8 cellular contexts compared by ENCODE assay signal in genomic region chr19:12140545-12141404, GRCh38. TPM values are rescaled to one million over a fixed set of nuclear protein-coding genes. Genes with fewer than 3 reads are reported as not detected.
DNase-seq lines count a peak whose midpoint lies in the region; ATAC-seq and TF ChIP-seq lines count a peak whose summit lies in the region.

No MANE protein-coding gene starts in this region.

- H4K20me1 ChIP-seq in Loucy (ENCODE audit: insufficient read depth, low read length, poor library complexity, severe bottlenecking): no peaks in the 10 kb centered on the region

- H3K4me3 Mint-ChIP-seq in CD4-positive, CD25-positive, alpha-beta regulatory T cell: peak overlapping the region; percentile 88 to 95 (median 92)

- no peak overlapping the region for H4K91ac ChIP-seq in neuronal stem cell (ENCODE audit: low read depth, low read length, poor library complexity)

- peaks cover 26% of the 10 kb centered on the region for H3K4me1 ChIP-seq in CD4-positive, CD25-positive, alpha-beta regulatory T cell (ENCODE audit: control insufficient read depth, insufficient read depth, low read length, poor library complexity, severe bottlenecking)
- H3K4me1 ChIP-seq in Loucy (ENCODE audit: insufficient read depth, low read length, poor library complexity, severe bottlenecking) (peaks cover 28% of the 10 kb centered on the region), SJCRH30 (peaks cover 3% of the 10 kb centered on the region), foreskin keratinocyte (peaks cover 12% of the 10 kb centered on the region), neuronal stem cell (ENCODE audit: control insufficient read depth in 2 of 2, insufficient read depth in 1 of 2, low read depth in 1 of 2, low read length in 2 of 2) (peaks cover 7 to 8% of the 10 kb centered on the region in 2 donors), stomach (peaks cover 11 to 27% (median 24%) of the 10 kb centered on the region in 4 donors)

- H3K23ac ChIP-seq in neuronal stem cell (ENCODE audit: low read depth, low read length, poor library complexity): peak overlapping the region; percentile 52

- peaks cover 13% of the 10 kb centered on the region for H3K36me3 ChIP-seq in CD4-positive, CD25-positive, alpha-beta regulatory T cell (ENCODE audit: control insufficient read depth, insufficient read depth, low read length)
- peaks cover 10% of the 10 kb centered on the region; the same call in 1 of the 2 replicates for H3K36me3 ChIP-seq in Loucy (ENCODE audit: insufficient read depth, low read length)
- peaks cover 50% of the 10 kb centered on the region for H3K36me3 ChIP-seq in SJCRH30
- peaks cover 33 to 80% of the 10 kb centered on the region in 2 donors for H3K36me3 ChIP-seq in neuronal stem cell (replicated peaks in 1 of 2; ENCODE audit: control insufficient read depth in 2 of 2, insufficient read depth in 2 of 2, low read length in 2 of 2)
- peaks cover 7 to 38% (median 27%) of the 10 kb centered on the region in 4 donors for H3K36me3 ChIP-seq in stomach

- no peaks in the 10 kb centered on the region for H3K9me2 ChIP-seq in Loucy (replicated peaks; ENCODE audit: low read depth, low read length)

- intact Hi-C loops in stomach (cut with DNase I; ENCODE audit: low total_unique reads): loop anchor here (5.0 kb wide), 1 partner anchor 83 kb away; no protein-coding TSS in a partner anchor

- H3K27me3 Mint-ChIP-seq in CD4-positive, CD25-positive, alpha-beta regulatory T cell: no peaks in the 10 kb centered on the region

- peaks cover 10 to 13% of the 10 kb centered on the region in 2 experiments for H3K9me3 ChIP-seq in CD4-positive, CD25-positive, alpha-beta regulatory T cell (ENCODE audit: control insufficient read depth in 2 of 2, low read length in 2 of 2)
- H3K9me3 ChIP-seq in Loucy (ENCODE audit: insufficient read depth, low read depth, low read length) (no peaks in the 10 kb centered on the region; the same call in 1 of the 2 replicates), SJCRH30 (replicated peaks) (peaks cover 10% of the 10 kb centered on the region), neuronal stem cell (replicated peaks in 1 of 2; ENCODE audit: control insufficient read depth in 2 of 2, insufficient read depth in 1 of 2, low read depth in 1 of 2, low read length in 2 of 2) (peaks cover 32 to 65% of the 10 kb centered on the region in 2 donors), stomach (peaks cover 0 to 9% (median 6%) of the 10 kb centered on the region in 4 donors)

- TF ChIP-seq CTCF in Loucy (conservative IDR thresholded peaks at IDR 0.05; ENCODE audit: low read length) (peak; percentile 94), foreskin keratinocyte (conservative IDR thresholded peaks at IDR 0.05) (peak; percentile 95), stomach (IDR thresholded peaks at IDR 0.05) (peak in 5 of 7 experiments; percentile 86 to 98 (median 92))

- no peaks in the 10 kb centered on the region for H3F3A ChIP-seq in Loucy (ENCODE audit: low read depth)

- ATAC-seq in CD4-positive, CD25-positive, alpha-beta regulatory T cell (ENCODE audit: low read depth in 2 of 2): peak; percentile 71 to 72
- ATAC-seq in GM21367 (IDR thresholded peaks at IDR 0.05; ENCODE audit: unreplicated experiment): peak; percentile 16
- peak; percentile 66 for ATAC-seq in foreskin keratinocyte

- no peak overlapping the region for H2BK15ac ChIP-seq in neuronal stem cell (ENCODE audit: low read length)

- TF ChIP-seq POLR2A in stomach (IDR thresholded peaks at IDR 0.05): no peak

- peaks cover 0 to 12% (median 6%) of the 10 kb centered on the region in 7 donors for H3K9me3 Mint-ChIP-seq in CD4-positive, CD25-positive, alpha-beta regulatory T cell

- H3K4ac ChIP-seq in neuronal stem cell (ENCODE audit: low read length): no peak overlapping the region

- peak overlapping the region; percentile 84 for H3K9ac ChIP-seq in Loucy (ENCODE audit: low read depth, low read length, poor library complexity, severe bottlenecking)
- H3K9ac ChIP-seq in neuronal stem cell (ENCODE audit: low read depth, low read length, poor library complexity): no peak overlapping the region

- no peak overlapping the region for H2BK12ac ChIP-seq in neuronal stem cell (ENCODE audit: low read length)

- H2AFZ ChIP-seq in Loucy (ENCODE audit: low read length) (peak overlapping the region; percentile 49), neuronal stem cell (ENCODE audit: low read length) (peak overlapping the region; percentile 90)

- no peak overlapping the region for H3K14ac ChIP-seq in neuronal stem cell (ENCODE audit: low read length)

- H3K27ac ChIP-seq in CD4-positive, CD25-positive, alpha-beta regulatory T cell (ENCODE audit: insufficient read depth, low read length, poor library complexity, severe bottlenecking): no peak overlapping the region
- H3K27ac ChIP-seq in SJCRH30 (no peak overlapping the region), foreskin keratinocyte (no peak overlapping the region), neuronal stem cell (replicated peaks; ENCODE audit: low read length) (no peak overlapping the region), stomach (peak overlapping the region in 4 of 5 donors; percentile 79 to 90 (median 85))

- H3K36me3 Mint-ChIP-seq in CD4-positive, CD25-positive, alpha-beta regulatory T cell: peaks cover 17% of the 10 kb centered on the region

- no CpG with 5 or more reads among the region's 17 CpGs for WGBS in neuronal stem cell (ENCODE audit: extremely low coverage in 2 of 2, insufficient read length in 2 of 2, insufficient replicate concordance in 1 of 2), 2 donors
- 4 to 5% (median 5%) methylated on average over 16 to 17 of the region's 17 CpGs for WGBS in stomach, 5 donors

- peak overlapping the region; percentile 36 to 89 (median 79) for H3K27ac Mint-ChIP-seq in CD4-positive, CD25-positive, alpha-beta regulatory T cell

- H3K4me3 ChIP-seq in CD4-positive, CD25-positive, alpha-beta regulatory T cell (ENCODE audit: low read depth, low read length): peak overlapping the region; percentile 86
- H3K4me3 ChIP-seq in Loucy (ENCODE audit: low read length, poor library complexity, severe bottlenecking) (peak overlapping the region; percentile 96), SJCRH30 (peak overlapping the region; percentile 76), neuronal stem cell (ENCODE audit: low read length in 2 of 2) (peak overlapping the region in 1 of 2 donors; percentile 87), stomach (peak overlapping the region; percentile 85 to 94 (median 88))

- H4K8ac ChIP-seq in neuronal stem cell (ENCODE audit: low read depth, low read length): no peak overlapping the region

- peak; percentile 71 to 86 (median 76) for DNase-seq in CD4-positive, CD25-positive, alpha-beta regulatory T cell
- DNase-seq in SJCRH30: peak; percentile 86 to 95
- peak; percentile 85 for DNase-seq in activated gamma-delta T cell treated with Interleukin-2 at 50 U/mL for 16 hours
- DNase-seq in foreskin keratinocyte: peak in 1 of 2 donors; percentile 71
- peak; percentile 72 for DNase-seq in neuronal stem cell (ENCODE audit: low spot score)
- peak; percentile 92 for DNase-seq in stomach

- no peak for TF ChIP-seq EP300 in stomach (IDR thresholded peaks at IDR 0.05)

- peaks cover 17 to 42% (median 31%) of the 10 kb centered on the region in 4 donors for H3K4me1 Mint-ChIP-seq in CD4-positive, CD25-positive, alpha-beta regulatory T cell

- peak overlapping the region; percentile 58 for H2AK5ac ChIP-seq in neuronal stem cell (ENCODE audit: low read depth, low read length)

- H3K79me1 ChIP-seq in neuronal stem cell (ENCODE audit: low read depth, low read length): no peaks in the 10 kb centered on the region

- no peaks in the 10 kb centered on the region for H3K27me3 ChIP-seq in CD4-positive, CD25-positive, alpha-beta regulatory T cell (ENCODE audit: control insufficient read depth, insufficient read depth, low read length)
- H3K27me3 ChIP-seq in Loucy (ENCODE audit: insufficient read depth, low read length, poor library complexity, severe bottlenecking) (no peaks in the 10 kb centered on the region), SJCRH30 (no peaks in the 10 kb centered on the region), foreskin keratinocyte (no peaks in the 10 kb centered on the region), neuronal stem cell (ENCODE audit: control insufficient read depth in 3 of 3, insufficient read depth in 3 of 3, low read depth in 1 of 3, low read length in 3 of 3) (no peaks in the 10 kb centered on the region), stomach (no peaks in the 10 kb centered on the region)

- H3K4me2 ChIP-seq in Loucy (ENCODE audit: low read depth, low read length, poor library complexity, severe bottlenecking): peak overlapping the region; percentile 97
- peak overlapping the region; percentile 50 for H3K4me2 ChIP-seq in neuronal stem cell (ENCODE audit: insufficient read depth, low read length, poor library complexity, severe bottlenecking)

- peak overlapping the region; percentile 19 for H2BK5ac ChIP-seq in neuronal stem cell (ENCODE audit: low read length)

- peak overlapping the region; percentile 72 for H3K18ac ChIP-seq in neuronal stem cell (ENCODE audit: low read length)

- no peak overlapping the region for H2BK120ac ChIP-seq in neuronal stem cell (ENCODE audit: low read depth, low read length)

- H3K79me2 ChIP-seq in Loucy (ENCODE audit: insufficient read depth, low read length): peaks cover 23% of the 10 kb centered on the region

RNA-seq across cellular contexts. Expression of gene ZNF20, which starts 0.6 kb away (rescaled TPM):
- total RNA-seq in CD4-positive, CD25-positive, alpha-beta regulatory T cell: 2.4 TPM
- 1 to 10 TPM; 2.5 to 4.8 (median 3.1) TPM for polyA plus RNA-seq in CD4-positive, CD25-positive, alpha-beta regulatory T cell
- 6.9 and 9.2 TPM in 2 replicates for total RNA-seq in SJCRH30 (2014; rRNA removed; shearing (Covaris generic))
- total RNA-seq in foreskin keratinocyte: 4.4 and 5.5 TPM in 2 replicates
- 1.2 and 1.3 TPM in 2 replicates for polyA plus RNA-seq in foreskin keratinocyte
- 8.0 TPM for polyA plus RNA-seq in neuronal stem cell (2013, experiment 1 of 2)
- 7.8 TPM for polyA plus RNA-seq in neuronal stem cell (2013, experiment 2 of 2)
- 1 to 10 TPM in 4 of 5 donors, not detected in 1; 1.3 to 5.0 (median 2.2) TPM for total RNA-seq in stomach
- polyA plus RNA-seq in stomach: 1 to 10 TPM; 2.6 to 2.9 (median 2.9) TPM

RNA-seq across cellular contexts. Expression of gene ZNF625, which starts 15.8 kb away (rescaled TPM):
- total RNA-seq in CD4-positive, CD25-positive, alpha-beta regulatory T cell: 2.7 TPM
- 1 to 10 TPM in 2 of 4 donors, under 1 TPM in 2; 0.24 to 1.9 (median 0.91) TPM for polyA plus RNA-seq in CD4-positive, CD25-positive, alpha-beta regulatory T cell
- 25.7 and 26.0 TPM in 2 replicates for total RNA-seq in SJCRH30 (2014; rRNA removed; shearing (Covaris generic))
- total RNA-seq in foreskin keratinocyte (6.6 and 6.7 TPM in 2 replicates), stomach (1 to 10 TPM in 3 of 5 donors, not detected in 2; 6.7 to 10.0 (median 8.1) TPM)
- polyA plus RNA-seq in foreskin keratinocyte (1.9 and 2.5 TPM in 2 replicates), stomach (1 to 10 TPM in 1 of 3 donors, under 1 TPM in 2; 0.60 to 1.8 (median 0.81) TPM)
- polyA plus RNA-seq in neuronal stem cell (2013, experiment 1 of 2): 8.9 TPM
- 9.8 TPM for polyA plus RNA-seq in neuronal stem cell (2013, experiment 2 of 2)

RNA-seq across cellular contexts. Expression of gene ZNF136, which starts 22.1 kb away (rescaled TPM):
- 32.2 TPM for total RNA-seq in CD4-positive, CD25-positive, alpha-beta regulatory T cell
- polyA plus RNA-seq in CD4-positive, CD25-positive, alpha-beta regulatory T cell: 10 to 100 TPM; 11.3 to 22.7 (median 16.8) TPM
- 20.6 and 21.7 TPM in 2 replicates for total RNA-seq in SJCRH30 (2014; rRNA removed; shearing (Covaris generic))
- total RNA-seq in foreskin keratinocyte (3.8 TPM in 2 replicates), stomach (10 to 100 TPM in 2 of 5 donors, 1 to 10 TPM in 2, under 1 TPM in 1; 0.58 to 25.1 (median 7.0) TPM)
- polyA plus RNA-seq in foreskin keratinocyte (0.82 and 0.84 TPM in 2 replicates), stomach (1 to 10 TPM; 2.9 to 3.5 (median 3.4) TPM)
- polyA plus RNA-seq in neuronal stem cell (2013, experiment 1 of 2): 8.4 TPM
- 8.8 TPM for polyA plus RNA-seq in neuronal stem cell (2013, experiment 2 of 2)

Comparison
In these comparisons a context has a peak if more than half of its experiments do, and no peak if none do; other contexts are left out.
1. ATAC-seq: peak in every context shown above with its lines; median percentile 72 in CD4-positive, CD25-positive, alpha-beta regulatory T cell; 66 in foreskin keratinocyte; 16 in GM21367.
2. H3K27ac ChIP-seq: peak in stomach (4 of 5); none in CD4-positive, CD25-positive, alpha-beta regulatory T cell (single experiment), SJCRH30 (single experiment), foreskin keratinocyte (single experiment) and neuronal stem cell (single experiment).
3. Peak in every context shown above with its lines, with median percentiles within 50 percentile points of each other: CTCF ChIP-seq.